In genomic region chr11:66268210-66268952, GRCh38 we compare ENCODE assay signal across 8 cellular contexts. TPM values are rescaled to one million over a fixed set of nuclear protein-coding genes. Genes with fewer than 3 reads are reported as not detected.
DNase-seq lines count a peak whose midpoint lies in the region; ATAC-seq, FAIRE-seq and TF ChIP-seq lines count a peak whose summit lies in the region.

Gene RAB1B (plus strand): TSS chr11:66268639. CDS start chr11:66268680, 41 bp downstream.

- H3K4me3 ChIP-seq in OCI-LY3 (ENCODE audit: low read length) (peak within 1 kb of the TSS; percentile 90), mesodermal cell (ENCODE audit: extremely low read depth, insufficient read depth, low read length, poor library complexity, severe bottlenecking) (peak within 1 kb of the TSS; percentile 87)

- H3K27ac ChIP-seq in OCI-LY3 (ENCODE audit: low read length) (peak within 1 kb of the TSS; percentile 87), mesodermal cell (ENCODE audit: low read depth, low read length, severe bottlenecking) (peak within 1 kb of the TSS; percentile 91)

- peaks cover 23% of the 10 kb centered on the region for H3K36me3 ChIP-seq in OCI-LY3 (replicated peaks; ENCODE audit: low read depth, low read length)
- H3K36me3 ChIP-seq in mesodermal cell (ENCODE audit: control insufficient read depth, insufficient read depth, low read length): peaks cover 45% of the 10 kb centered on the region

- H3K27me3 ChIP-seq in OCI-LY3 (ENCODE audit: low read depth, low read length): no peaks in the 10 kb centered on the region

- H3K4me1 ChIP-seq in OCI-LY3 (ENCODE audit: low read length) (peaks cover 7% of the 10 kb centered on the region), mesodermal cell (ENCODE audit: control insufficient read depth, insufficient read depth, low read length, poor library complexity, severe bottlenecking) (peaks cover 3% of the 10 kb centered on the region)

- DNase-seq in D341Med (ENCODE audit: low spot score): peak; percentile 98
- DNase-seq in HuH-7 (ENCODE audit: low spot score): peak; percentile 100
- peak; percentile 100 for DNase-seq in activated CD8-positive, alpha-beta memory T cell treated with anti-CD3 and anti-CD28 coated beads, Interleukin-2, amount 50 U/mL, for 48 hours
- peak; percentile 99 to 100 for DNase-seq in stimulated activated CD8-positive, alpha-beta memory T cell treated with anti-CD3 and anti-CD28 coated beads, Interleukin-15, amount 100 ng/mL, for 4 hours (ENCODE audit: low read depth in 2 of 2)

- peaks cover 17% of the 10 kb centered on the region for H4K20me1 ChIP-seq in OCI-LY3 (ENCODE audit: insufficient read depth, low read length)

- H3K79me2 ChIP-seq in OCI-LY3 (ENCODE audit: low read length): peaks cover 31% of the 10 kb centered on the region

- ATAC-seq in GM21515 (IDR thresholded peaks at IDR 0.05; ENCODE audit: unreplicated experiment): peak; percentile 72

- H3K9me3 ChIP-seq in OCI-LY3 (ENCODE audit: insufficient read depth, low read length): no peaks in the 10 kb centered on the region
- H3K9me3 ChIP-seq in mesodermal cell (ENCODE audit: control insufficient read depth, low read length): no peaks in the 10 kb centered on the region

- no peak for TF ChIP-seq CTCF in OCI-LY3 (IDR thresholded peaks at IDR 0.05; ENCODE audit: low read depth, low read length)

- WGBS in mesodermal cell (ENCODE audit: insufficient coverage in 2 of 2), 2 experiments: 0% methylated on average over 49 to 57 of the region's 65 CpGs

- H2AFZ ChIP-seq in OCI-LY3 (ENCODE audit: low read depth, low read length): peak within 1 kb of the TSS; percentile 62; the same call in 1 of the 2 replicates

- peak within 1 kb of the TSS; percentile 95 for H3K9ac ChIP-seq in OCI-LY3 (ENCODE audit: low read length)

- H3K4me2 ChIP-seq in OCI-LY3 (ENCODE audit: low read length): peak within 1 kb of the TSS; percentile 96

- peak; percentile 90 for FAIRE-seq in endometrium (lab: Jason Lieb, UNC)

RNA-seq across cellular contexts. Expression of gene RAB1B, which starts in this region (rescaled TPM):
- 167 TPM for polyA plus RNA-seq in mesodermal cell (2013, experiment 1 of 2)
- 137 TPM for polyA plus RNA-seq in mesodermal cell (2013, experiment 2 of 2)

Comparison
In these comparisons a context has a peak if more than half of its experiments do, and no peak if none do; other contexts are left out.
1. Peak in every context shown above with its lines: DNase-seq, ATAC-seq, H3K4me3 ChIP-seq and H3K27ac ChIP-seq.